In genomic region chr17:81552244-81553017, GRCh38 we compare ENCODE assay signal across 1 cellular context.
TF ChIP-seq lines count a peak whose summit lies in the region.

Gene FAAP100 (minus strand): TSS chr17:81552353. CDS start chr17:81552330, 23 bp downstream.

TF ChIP-seq in HepG2, 621 proteins besides CTCF, POLR2A, EP300 and RAD21 (continued from another document and continues in another):
- TF ChIP-seq HOMEZ (CRISPR knock-in tag; IDR thresholded peaks at IDR 0.05; ENCODE audit: low read depth) (0 out of 2 replicates have a peak, but pooled peaks have one; percentile 15), POGK (CRISPR knock-in tag; conservative IDR thresholded peaks at IDR 0.05) (peak; percentile 56; the same call in 1 of the 2 replicates), WIZ (CRISPR knock-in tag; IDR thresholded peaks at IDR 0.05) (no peak), POLR2AphosphoS2 (IDR thresholded peaks at IDR 0.05; ENCODE audit: low read depth, low read length) (no peak), ZNF382 (CRISPR knock-in tag; IDR thresholded peaks at IDR 0.05; ENCODE audit: borderline replicate concordance) (no peak), MATR3 (CRISPR knock-in tag; IDR thresholded peaks at IDR 0.05) (no peak), ATRX (CRISPR knock-in tag; IDR thresholded peaks at IDR 0.05; ENCODE audit: borderline replicate concordance) (no peak), GPN1 (CRISPR knock-in tag; IDR thresholded peaks at IDR 0.05; ENCODE audit: borderline replicate concordance) (no peak), ZNF431 (CRISPR knock-in tag; IDR thresholded peaks at IDR 0.05; ENCODE audit: borderline replicate concordance, low read depth) (no peak), SYNCRIP (IDR thresholded peaks at IDR 0.05; ENCODE audit: insufficient read depth, low read depth, low read length) (no peak), ZBTB4 (CRISPR knock-in tag; IDR thresholded peaks at IDR 0.05; ENCODE audit: borderline replicate concordance) (no peak), ISX (CRISPR knock-in tag; conservative IDR thresholded peaks at IDR 0.05) (peak; percentile 90; the same call in 1 of the 2 replicates), MIER3 (CRISPR knock-in tag; IDR thresholded peaks at IDR 0.05; ENCODE audit: borderline replicate concordance) (no peak; the same call in 1 of the 2 replicates), ZNF660 (CRISPR knock-in tag; IDR thresholded peaks at IDR 0.05; ENCODE audit: borderline replicate concordance, low read depth) (no peak), ZNF607 (CRISPR knock-in tag; IDR thresholded peaks at IDR 0.05; ENCODE audit: borderline replicate concordance) (peak; percentile 85), NFIC (IDR thresholded peaks at IDR 0.05; ENCODE audit: low read length) (no peak; the same call in 1 of the 2 replicates), ARNT2 (CRISPR knock-in tag; IDR thresholded peaks at IDR 0.05; ENCODE audit: low read depth) (peak; percentile 91), ZNF816 (CRISPR knock-in tag; IDR thresholded peaks at IDR 0.05; ENCODE audit: borderline replicate concordance) (peak; percentile 58; the same call in 1 of the 2 replicates), PCBP2 (optimal IDR thresholded peaks at IDR 0.05; ENCODE audit: low read depth, low read length, poor library complexity, severe bottlenecking) (no peak), ZNF160 (CRISPR knock-in tag; IDR thresholded peaks at IDR 0.05) (peak; percentile 65; the same call in 1 of the 2 replicates), ZMAT3 (CRISPR knock-in tag; conservative IDR thresholded peaks at IDR 0.05) (peak; percentile 58; the same call in 1 of the 2 replicates), IRF9 (CRISPR knock-in tag; IDR thresholded peaks at IDR 0.05; ENCODE audit: borderline replicate concordance) (peak; percentile 81), RORA (CRISPR knock-in tag; IDR thresholded peaks at IDR 0.05) (no peak), ZNF704 (CRISPR knock-in tag; IDR thresholded peaks at IDR 0.05; ENCODE audit: borderline replicate concordance) (peak; percentile 74; the same call in 1 of the 2 replicates), ZBTB49 (CRISPR knock-in tag; IDR thresholded peaks at IDR 0.05; ENCODE audit: borderline replicate concordance) (no peak; the same call in 1 of the 2 replicates), IRF2 (CRISPR knock-in tag; IDR thresholded peaks at IDR 0.05) (peak; percentile 52; the same call in 1 of the 2 replicates), ZNF331 (CRISPR knock-in tag; IDR thresholded peaks at IDR 0.05) (no peak; the same call in 1 of the 2 replicates), KLF13 (CRISPR knock-in tag; IDR thresholded peaks at IDR 0.05) (no peak), ZBED4 (CRISPR knock-in tag; IDR thresholded peaks at IDR 0.05; ENCODE audit: borderline replicate concordance) (peak; percentile 68; the same call in 1 of the 2 replicates), GPBP1L1 (CRISPR knock-in tag; IDR thresholded peaks at IDR 0.05) (no peak), ZFP37 (CRISPR knock-in tag; IDR thresholded peaks at IDR 0.05; ENCODE audit: borderline replicate concordance) (0 out of 2 replicates have a peak, but pooled peaks have one; percentile 43), HNRNPK (IDR thresholded peaks at IDR 0.05; ENCODE audit: low read depth, low read length, poor library complexity, severe bottlenecking) (peak; percentile 26), ZFP36L1 (CRISPR knock-in tag; IDR thresholded peaks at IDR 0.05) (peak; percentile 66), CEBPZ (IDR thresholded peaks at IDR 0.05; ENCODE audit: low read length) (no peak), ZNF235 (CRISPR knock-in tag; IDR thresholded peaks at IDR 0.05; ENCODE audit: borderline replicate concordance) (peak; percentile 88), FOXP1 (IDR thresholded peaks at IDR 0.05) (no peak), FOXP1 (CRISPR knock-in tag; IDR thresholded peaks at IDR 0.05) (no peak), ONECUT2 (CRISPR knock-in tag; IDR thresholded peaks at IDR 0.05) (no peak), HES4 (CRISPR knock-in tag; IDR thresholded peaks at IDR 0.05; ENCODE audit: borderline replicate concordance) (peak; percentile 58), ZFP41 (CRISPR knock-in tag; IDR thresholded peaks at IDR 0.05; ENCODE audit: borderline replicate concordance) (0 out of 2 replicates have a peak, but pooled peaks have one; percentile 26)
